1 cellular context compared by ENCODE assay signal in the genomic region with DNA sequence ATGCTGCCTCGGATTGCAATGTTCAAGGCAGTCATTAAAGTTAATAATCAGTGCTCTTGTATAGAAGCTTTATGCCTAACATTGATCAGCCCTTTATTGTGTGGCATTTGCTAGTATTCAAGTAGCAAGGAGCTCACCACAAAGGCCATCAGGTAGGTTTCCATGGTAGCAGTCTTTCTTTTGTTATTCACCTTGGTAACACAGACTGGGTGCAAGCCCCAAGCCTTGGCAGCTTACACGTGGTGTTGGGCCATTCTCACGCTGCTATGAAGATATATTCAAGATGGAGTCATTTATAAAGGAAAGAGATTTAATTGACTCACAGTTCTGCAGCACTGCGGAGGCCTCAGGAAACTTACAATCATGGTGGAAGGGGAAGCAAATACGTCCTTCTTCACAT.
TF ChIP-seq lines count a peak whose summit lies in the region.

No MANE protein-coding gene starts in this region.

TF ChIP-seq in SK-N-SH treated with all-trans-retinoic acid at 6 μM for 48 hours, 23 proteins besides CTCF, POLR2A, EP300 and RAD21 (continued from another document):
- TF ChIP-seq, protein P1, sequence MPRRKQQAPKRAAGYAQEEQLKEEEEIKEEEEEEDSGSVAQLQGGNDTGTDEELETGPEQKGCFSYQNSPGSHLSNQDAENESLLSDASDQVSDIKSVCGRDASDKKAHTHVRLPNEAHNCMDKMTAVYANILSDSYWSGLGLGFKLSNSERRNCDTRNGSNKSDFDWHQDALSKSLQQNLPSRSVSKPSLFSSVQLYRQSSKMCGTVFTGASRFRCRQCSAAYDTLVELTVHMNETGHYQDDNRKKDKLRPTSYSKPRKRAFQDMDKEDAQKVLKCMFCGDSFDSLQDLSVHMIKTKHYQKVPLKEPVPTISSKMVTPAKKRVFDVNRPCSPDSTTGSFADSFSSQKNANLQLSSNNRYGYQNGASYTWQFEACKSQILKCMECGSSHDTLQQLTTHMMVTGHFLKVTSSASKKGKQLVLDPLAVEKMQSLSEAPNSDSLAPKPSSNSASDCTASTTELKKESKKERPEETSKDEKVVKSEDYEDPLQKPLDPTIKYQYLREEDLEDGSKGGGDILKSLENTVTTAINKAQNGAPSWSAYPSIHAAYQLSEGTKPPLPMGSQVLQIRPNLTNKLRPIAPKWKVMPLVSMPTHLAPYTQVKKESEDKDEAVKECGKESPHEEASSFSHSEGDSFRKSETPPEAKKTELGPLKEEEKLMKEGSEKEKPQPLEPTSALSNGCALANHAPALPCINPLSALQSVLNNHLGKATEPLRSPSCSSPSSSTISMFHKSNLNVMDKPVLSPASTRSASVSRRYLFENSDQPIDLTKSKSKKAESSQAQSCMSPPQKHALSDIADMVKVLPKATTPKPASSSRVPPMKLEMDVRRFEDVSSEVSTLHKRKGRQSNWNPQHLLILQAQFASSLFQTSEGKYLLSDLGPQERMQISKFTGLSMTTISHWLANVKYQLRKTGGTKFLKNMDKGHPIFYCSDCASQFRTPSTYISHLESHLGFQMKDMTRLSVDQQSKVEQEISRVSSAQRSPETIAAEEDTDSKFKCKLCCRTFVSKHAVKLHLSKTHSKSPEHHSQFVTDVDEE (CRISPR knock-in tag; IDR thresholded peaks at IDR 0.05) = no peak
- no peak for TF ChIP-seq OSR1 (CRISPR knock-in tag; IDR thresholded peaks at IDR 0.05)
- TF ChIP-seq ZNF565 (CRISPR knock-in tag; conservative IDR thresholded peaks at IDR 0.05; ENCODE audit: low read depth) = no peak
- TF ChIP-seq ARNTL (CRISPR knock-in tag; IDR thresholded peaks at IDR 0.05; ENCODE audit: borderline replicate concordance, low read depth) = no peak
- no peak for TF ChIP-seq ZFP3 (CRISPR knock-in tag; IDR thresholded peaks at IDR 0.05)
- no peak for TF ChIP-seq ZC3H10 (CRISPR knock-in tag; IDR thresholded peaks at IDR 0.05)
- TF ChIP-seq ZNF8 (CRISPR knock-in tag; IDR thresholded peaks at IDR 0.05) = no peak
- no peak for TF ChIP-seq ZFP30 (CRISPR knock-in tag; IDR thresholded peaks at IDR 0.05)
- TF ChIP-seq, protein P2, sequence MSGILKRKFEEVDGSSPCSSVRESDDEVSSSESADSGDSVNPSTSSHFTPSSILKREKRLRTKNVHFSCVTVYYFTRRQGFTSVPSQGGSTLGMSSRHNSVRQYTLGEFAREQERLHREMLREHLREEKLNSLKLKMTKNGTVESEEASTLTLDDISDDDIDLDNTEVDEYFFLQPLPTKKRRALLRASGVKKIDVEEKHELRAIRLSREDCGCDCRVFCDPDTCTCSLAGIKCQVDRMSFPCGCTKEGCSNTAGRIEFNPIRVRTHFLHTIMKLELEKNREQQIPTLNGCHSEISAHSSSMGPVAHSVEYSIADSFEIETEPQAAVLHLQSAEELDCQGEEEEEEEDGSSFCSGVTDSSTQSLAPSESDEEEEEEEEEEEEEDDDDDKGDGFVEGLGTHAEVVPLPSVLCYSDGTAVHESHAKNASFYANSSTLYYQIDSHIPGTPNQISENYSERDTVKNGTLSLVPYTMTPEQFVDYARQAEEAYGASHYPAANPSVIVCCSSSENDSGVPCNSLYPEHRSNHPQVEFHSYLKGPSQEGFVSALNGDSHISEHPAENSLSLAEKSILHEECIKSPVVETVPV (CRISPR knock-in tag; IDR thresholded peaks at IDR 0.05) = no peak
- no peak for TF ChIP-seq ISL1 (CRISPR knock-in tag; IDR thresholded peaks at IDR 0.05)
- TF ChIP-seq, protein P3, sequence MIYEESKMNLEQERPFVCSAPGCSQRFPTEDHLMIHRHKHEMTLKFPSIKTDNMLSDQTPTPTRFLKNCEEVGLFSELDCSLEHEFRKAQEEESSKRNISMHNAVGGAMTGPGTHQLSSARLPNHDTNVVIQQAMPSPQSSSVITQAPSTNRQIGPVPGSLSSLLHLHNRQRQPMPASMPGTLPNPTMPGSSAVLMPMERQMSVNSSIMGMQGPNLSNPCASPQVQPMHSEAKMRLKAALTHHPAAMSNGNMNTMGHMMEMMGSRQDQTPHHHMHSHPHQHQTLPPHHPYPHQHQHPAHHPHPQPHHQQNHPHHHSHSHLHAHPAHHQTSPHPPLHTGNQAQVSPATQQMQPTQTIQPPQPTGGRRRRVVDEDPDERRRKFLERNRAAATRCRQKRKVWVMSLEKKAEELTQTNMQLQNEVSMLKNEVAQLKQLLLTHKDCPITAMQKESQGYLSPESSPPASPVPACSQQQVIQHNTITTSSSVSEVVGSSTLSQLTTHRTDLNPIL (CRISPR knock-in tag; IDR thresholded peaks at IDR 0.05; ENCODE audit: low read depth) = no peak
TF ChIP-seq in SK-N-SH treated with all-trans-retinoic acid at 6 μM for 48 hours: peak in this region for 0.
